Comparison of ENCODE assay signal across 9 cellular contexts in genomic region chr12:8226992-8227731, GRCh38. TPM values are rescaled to one million over a fixed set of nuclear protein-coding genes. Genes with fewer than 3 reads are reported as not detected.
DNase-seq lines count a peak whose midpoint lies in the region; TF ChIP-seq lines count a peak whose summit lies in the region.
"Not testable (repeated sequence)": the region's sequence is repeated elsewhere in the genome, so short reads cannot be mapped to it uniquely, and the experiment has no call there.
"Had no signal": no experiment of that assay in that cellular context is flagged by ENCODE, and none has a peak within 500 bp of the region (broad histone marks: within the 10 kb centered on the region; RNA-seq: fewer than 3 reads in every experiment).

Gene FAM90A1, minus strand, starts transcription at chr12:8227618. Its CDS starts 2,786 bp downstream, at chr12:8224832.

- not testable (repeated sequence) for TF ChIP-seq CTCF in GM12875 (IDR thresholded peaks at IDR 0.05; ENCODE audit: borderline replicate concordance, insufficient read depth, low read depth, low read length); WI38 (IDR thresholded peaks at IDR 0.05; ENCODE audit: low read depth, low read length); fibroblast of pulmonary artery (IDR thresholded peaks at IDR 0.05; ENCODE audit: low read length, missing control alignments); spleen (IDR thresholded peaks at IDR 0.05 in 8 of 11, conservative IDR thresholded peaks at IDR 0.05 in 3 of 11)

- H3K27me3 ChIP-seq in adipocyte (replicated peaks; ENCODE audit: control insufficient read depth, insufficient read depth, low read length); spleen (replicated peaks in 1 of 7): not testable (repeated sequence)

- intact Hi-C loops in spleen (cut with DNase I; ENCODE audit: low total_unique reads): not testable (repeated sequence)

- H3K36me3 ChIP-seq in adipocyte (ENCODE audit: control insufficient read depth, insufficient read depth, low read length, severe bottlenecking); spleen: not testable (repeated sequence)

- WGBS in spleen, 5 donors: 25 to 67% (median 43%) methylated on average over 16 to 22 of the region's 22 CpGs

- not testable (repeated sequence) for H3K4me1 ChIP-seq in adipocyte (ENCODE audit: control insufficient read depth, insufficient read depth, low read length)
- peaks cover 0 to 19% (median 3%) of the 10 kb centered on the region in 6 donors for H3K4me1 ChIP-seq in spleen

- DNase-seq in Ammon's horn (ENCODE audit: low spot score): peak; percentile 45
- peak; percentile 16 to 42 for DNase-seq in NCI-H2081 (lab: John Stamatoyannopoulos, UW)
- DNase-seq in adipocyte (ENCODE audit: low read depth): peak; percentile 5
- DNase-seq in fibroblast of pulmonary artery (ENCODE audit: low read depth); spleen: not testable (repeated sequence)
- DNase-seq in midbrain (lab: John Stamatoyannopoulos, UW): peak; percentile 43

- H3K9me3 ChIP-seq in adipocyte (ENCODE audit: control insufficient read depth, low read length); spleen: not testable (repeated sequence)

- not testable (repeated sequence) for H3K9ac ChIP-seq in adipocyte (ENCODE audit: low read length)

- peak within 1 kb of the TSS in 1 of 8 donors; percentile 61 for H3K27ac ChIP-seq in spleen

- TF ChIP-seq POLR2A in spleen (IDR thresholded peaks at IDR 0.05): not testable (repeated sequence)

- peak within 1 kb of the TSS; percentile 44 for H3K4me3 ChIP-seq in GM12875 (ENCODE audit: low read depth, low read length)
- peak within 1 kb of the TSS; percentile 27; the same call in 1 of the 2 replicates for H3K4me3 ChIP-seq in WI38 (ENCODE audit: low read depth, low read length)
- not testable (repeated sequence) for H3K4me3 ChIP-seq in adipocyte (ENCODE audit: low read length)
- H3K4me3 ChIP-seq in fibroblast of pulmonary artery (replicated peaks; ENCODE audit: low read depth, low read length): peak within 1 kb of the TSS; percentile 27
- peak within 1 kb of the TSS; percentile 11 to 65 (median 22) for H3K4me3 ChIP-seq in spleen

RNA-seq across cellular contexts. Expression of gene FAM90A1, which starts in this region (rescaled TPM):
- under 1 TPM in 5 of 7 donors, not detected in 2; 0.14 to 0.73 (median 0.19) TPM for total RNA-seq in spleen
- polyA plus RNA-seq in spleen: under 1 TPM; 0.20 to 0.35 (median 0.32) TPM
- total RNA-seq: smooth muscle cell had no signal
- polyA plus RNA-seq: smooth muscle cell had no signal
